ENCODE assay signal across 1 cellular context in genomic region chr16:30430428-30430970, GRCh38.
TF ChIP-seq lines count a peak whose summit lies in the region.

No MANE protein-coding gene starts in this region.

TF ChIP-seq in K562, 482 proteins besides CTCF, POLR2A, EP300 and RAD21 (continued from another document and continues in another):
- peak; percentile 6; the same call in 1 of the 2 replicates for TF ChIP-seq FOXP4 (CRISPR knock-in tag; IDR thresholded peaks at IDR 0.05; ENCODE audit: borderline replicate concordance)
- no peak for TF ChIP-seq ZC3H11A (IDR thresholded peaks at IDR 0.05; ENCODE audit: low read depth, low read length)
- TF ChIP-seq GTF2F1 (IDR thresholded peaks at IDR 0.05; ENCODE audit: low read depth, low read length) = no peak
- TF ChIP-seq FIP1L1 (IDR thresholded peaks at IDR 0.05; ENCODE audit: low read depth, low read length, poor library complexity, severe bottlenecking) = no peak
- TF ChIP-seq, protein P1, sequence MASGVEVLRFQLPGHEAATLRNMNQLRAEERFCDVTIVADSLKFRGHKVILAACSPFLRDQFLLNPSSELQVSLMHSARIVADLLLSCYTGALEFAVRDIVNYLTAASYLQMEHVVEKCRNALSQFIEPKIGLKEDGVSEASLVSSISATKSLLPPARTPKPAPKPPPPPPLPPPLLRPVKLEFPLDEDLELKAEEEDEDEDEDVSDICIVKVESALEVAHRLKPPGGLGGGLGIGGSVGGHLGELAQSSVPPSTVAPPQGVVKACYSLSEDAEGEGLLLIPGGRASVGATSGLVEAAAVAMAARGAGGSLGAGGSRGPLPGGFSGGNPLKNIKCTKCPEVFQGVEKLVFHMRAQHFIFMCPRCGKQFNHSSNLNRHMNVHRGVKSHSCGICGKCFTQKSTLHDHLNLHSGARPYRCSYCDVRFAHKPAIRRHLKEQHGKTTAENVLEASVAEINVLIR (CRISPR knock-in tag; IDR thresholded peaks at IDR 0.05) = no peak
- TF ChIP-seq ZNF140 (CRISPR knock-in tag; IDR thresholded peaks at IDR 0.05) = no peak
- TF ChIP-seq, protein P2, sequence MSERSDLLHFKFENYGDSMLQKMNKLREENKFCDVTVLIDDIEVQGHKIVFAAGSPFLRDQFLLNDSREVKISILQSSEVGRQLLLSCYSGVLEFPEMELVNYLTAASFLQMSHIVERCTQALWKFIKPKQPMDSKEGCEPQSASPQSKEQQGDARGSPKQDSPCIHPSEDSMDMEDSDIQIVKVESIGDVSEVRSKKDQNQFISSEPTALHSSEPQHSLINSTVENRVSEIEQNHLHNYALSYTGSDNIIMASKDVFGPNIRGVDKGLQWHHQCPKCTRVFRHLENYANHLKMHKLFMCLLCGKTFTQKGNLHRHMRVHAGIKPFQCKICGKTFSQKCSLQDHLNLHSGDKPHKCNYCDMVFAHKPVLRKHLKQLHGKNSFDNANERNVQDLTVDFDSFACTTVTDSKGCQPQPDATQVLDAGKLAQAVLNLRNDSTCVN (CRISPR knock-in tag; IDR thresholded peaks at IDR 0.05) = 0 out of 2 replicates have a peak, but pooled peaks have one; percentile 1
- 0 out of 2 replicates have a peak, but pooled peaks have one; percentile 15 for TF ChIP-seq LEF1 (IDR thresholded peaks at IDR 0.05)
- TF ChIP-seq, protein P3, sequence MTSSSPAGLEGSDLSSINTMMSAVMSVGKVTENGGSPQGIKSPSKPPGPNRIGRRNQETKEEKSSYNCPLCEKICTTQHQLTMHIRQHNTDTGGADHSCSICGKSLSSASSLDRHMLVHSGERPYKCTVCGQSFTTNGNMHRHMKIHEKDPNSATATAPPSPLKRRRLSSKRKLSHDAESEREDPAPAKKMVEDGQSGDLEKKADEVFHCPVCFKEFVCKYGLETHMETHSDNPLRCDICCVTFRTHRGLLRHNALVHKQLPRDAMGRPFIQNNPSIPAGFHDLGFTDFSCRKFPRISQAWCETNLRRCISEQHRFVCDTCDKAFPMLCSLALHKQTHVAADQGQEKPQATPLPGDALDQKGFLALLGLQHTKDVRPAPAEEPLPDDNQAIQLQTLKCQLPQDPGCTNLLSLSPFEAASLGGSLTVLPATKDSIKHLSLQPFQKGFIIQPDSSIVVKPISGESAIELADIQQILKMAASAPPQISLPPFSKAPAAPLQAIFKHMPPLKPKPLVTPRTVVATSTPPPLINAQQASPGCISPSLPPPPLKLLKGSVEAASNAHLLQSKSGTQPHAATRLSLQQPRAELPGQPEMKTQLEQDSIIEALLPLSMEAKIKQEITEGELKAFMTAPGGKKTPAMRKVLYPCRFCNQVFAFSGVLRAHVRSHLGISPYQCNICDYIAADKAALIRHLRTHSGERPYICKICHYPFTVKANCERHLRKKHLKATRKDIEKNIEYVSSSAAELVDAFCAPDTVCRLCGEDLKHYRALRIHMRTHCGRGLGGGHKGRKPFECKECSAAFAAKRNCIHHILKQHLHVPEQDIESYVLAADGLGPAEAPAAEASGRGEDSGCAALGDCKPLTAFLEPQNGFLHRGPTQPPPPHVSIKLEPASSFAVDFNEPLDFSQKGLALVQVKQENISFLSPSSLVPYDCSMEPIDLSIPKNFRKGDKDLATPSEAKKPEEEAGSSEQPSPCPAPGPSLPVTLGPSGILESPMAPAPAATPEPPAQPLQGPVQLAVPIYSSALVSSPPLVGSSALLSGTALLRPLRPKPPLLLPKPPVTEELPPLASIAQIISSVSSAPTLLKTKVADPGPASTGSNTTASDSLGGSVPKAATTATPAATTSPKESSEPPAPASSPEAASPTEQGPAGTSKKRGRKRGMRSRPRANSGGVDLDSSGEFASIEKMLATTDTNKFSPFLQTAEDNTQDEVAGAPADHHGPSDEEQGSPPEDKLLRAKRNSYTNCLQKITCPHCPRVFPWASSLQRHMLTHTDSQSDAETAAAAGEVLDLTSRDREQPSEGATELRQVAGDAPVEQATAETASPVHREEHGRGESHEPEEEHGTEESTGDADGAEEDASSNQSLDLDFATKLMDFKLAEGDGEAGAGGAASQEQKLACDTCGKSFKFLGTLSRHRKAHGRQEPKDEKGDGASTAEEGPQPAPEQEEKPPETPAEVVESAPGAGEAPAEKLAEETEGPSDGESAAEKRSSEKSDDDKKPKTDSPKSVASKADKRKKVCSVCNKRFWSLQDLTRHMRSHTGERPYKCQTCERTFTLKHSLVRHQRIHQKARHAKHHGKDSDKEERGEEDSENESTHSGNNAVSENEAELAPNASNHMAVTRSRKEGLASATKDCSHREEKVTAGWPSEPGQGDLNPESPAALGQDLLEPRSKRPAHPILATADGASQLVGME (CRISPR knock-in tag; IDR thresholded peaks at IDR 0.05) = no peak
- 0 out of 2 replicates have a peak, but pooled peaks have one; percentile 10 for TF ChIP-seq FOXP1 (CRISPR knock-in tag; IDR thresholded peaks at IDR 0.05)
- no peak for TF ChIP-seq ZNF133 (CRISPR knock-in tag; IDR thresholded peaks at IDR 0.05)
- TF ChIP-seq FOXK2 (conservative IDR thresholded peaks at IDR 0.05 in 1 of 2, IDR thresholded peaks at IDR 0.05 in 1 of 2; ENCODE audit: low read depth in 2 of 2) = no peak
- peak; percentile 7; the same call in 1 of the 2 replicates for TF ChIP-seq NBN (IDR thresholded peaks at IDR 0.05; ENCODE audit: low read depth)
- TF ChIP-seq EHMT2 (IDR thresholded peaks at IDR 0.05) = peak; percentile 53; the same call in 1 of the 2 replicates
- TF ChIP-seq C11orf30 (IDR thresholded peaks at IDR 0.05; ENCODE audit: low read depth) = no peak
- TF ChIP-seq ZNF280B (CRISPR knock-in tag; IDR thresholded peaks at IDR 0.05) = no peak
- TF ChIP-seq ATF2 (CRISPR knock-in tag; IDR thresholded peaks at IDR 0.05) = no peak
- TF ChIP-seq STAT5A (IDR thresholded peaks at IDR 0.05; ENCODE audit: borderline replicate concordance, low read length) = no peak
- TF ChIP-seq RNF2 (IDR thresholded peaks at IDR 0.05) = peak; percentile 67; the same call in 1 of the 2 replicates
- no peak for TF ChIP-seq ZBTB8A (IDR thresholded peaks at IDR 0.05; ENCODE audit: partially characterized antibody)
- TF ChIP-seq BRD9 (IDR thresholded peaks at IDR 0.05; ENCODE audit: low read depth, partially characterized antibody) = peak; percentile 66
- TF ChIP-seq FOS (IDR thresholded peaks at IDR 0.05; ENCODE audit: extremely low read depth, insufficient read length) = no peak
- 0 out of 2 replicates have a peak, but pooled peaks have one; percentile 5 for TF ChIP-seq KAT7 (CRISPR knock-in tag; IDR thresholded peaks at IDR 0.05; ENCODE audit: borderline replicate concordance)
- TF ChIP-seq THRA (IDR thresholded peaks at IDR 0.05) = no peak
- TF ChIP-seq, protein P4, sequence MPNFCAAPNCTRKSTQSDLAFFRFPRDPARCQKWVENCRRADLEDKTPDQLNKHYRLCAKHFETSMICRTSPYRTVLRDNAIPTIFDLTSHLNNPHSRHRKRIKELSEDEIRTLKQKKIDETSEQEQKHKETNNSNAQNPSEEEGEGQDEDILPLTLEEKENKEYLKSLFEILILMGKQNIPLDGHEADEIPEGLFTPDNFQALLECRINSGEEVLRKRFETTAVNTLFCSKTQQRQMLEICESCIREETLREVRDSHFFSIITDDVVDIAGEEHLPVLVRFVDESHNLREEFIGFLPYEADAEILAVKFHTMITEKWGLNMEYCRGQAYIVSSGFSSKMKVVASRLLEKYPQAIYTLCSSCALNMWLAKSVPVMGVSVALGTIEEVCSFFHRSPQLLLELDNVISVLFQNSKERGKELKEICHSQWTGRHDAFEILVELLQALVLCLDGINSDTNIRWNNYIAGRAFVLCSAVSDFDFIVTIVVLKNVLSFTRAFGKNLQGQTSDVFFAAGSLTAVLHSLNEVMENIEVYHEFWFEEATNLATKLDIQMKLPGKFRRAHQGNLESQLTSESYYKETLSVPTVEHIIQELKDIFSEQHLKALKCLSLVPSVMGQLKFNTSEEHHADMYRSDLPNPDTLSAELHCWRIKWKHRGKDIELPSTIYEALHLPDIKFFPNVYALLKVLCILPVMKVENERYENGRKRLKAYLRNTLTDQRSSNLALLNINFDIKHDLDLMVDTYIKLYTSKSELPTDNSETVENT (CRISPR knock-in tag; IDR thresholded peaks at IDR 0.05) = 0 out of 2 replicates have a peak, but pooled peaks have one; percentile 28
- TF ChIP-seq ZNF764 (CRISPR knock-in tag; IDR thresholded peaks at IDR 0.05; ENCODE audit: low read depth) = no peak
- TF ChIP-seq TAF9B (IDR thresholded peaks at IDR 0.05; ENCODE audit: partially characterized antibody) = no peak
- TF ChIP-seq TCF3 (CRISPR knock-in tag; IDR thresholded peaks at IDR 0.05) = no peak
- TF ChIP-seq PHF20 (IDR thresholded peaks at IDR 0.05; ENCODE audit: partially characterized antibody) = peak; percentile 74
- peak in 1 of 2 experiments; percentile 62; a peak in 1 of 4 replicates for TF ChIP-seq HDAC1 (IDR thresholded peaks at IDR 0.05)
- TF ChIP-seq BMI1 (IDR thresholded peaks at IDR 0.05; ENCODE audit: low read length) = no peak
- TF ChIP-seq, protein P5, sequence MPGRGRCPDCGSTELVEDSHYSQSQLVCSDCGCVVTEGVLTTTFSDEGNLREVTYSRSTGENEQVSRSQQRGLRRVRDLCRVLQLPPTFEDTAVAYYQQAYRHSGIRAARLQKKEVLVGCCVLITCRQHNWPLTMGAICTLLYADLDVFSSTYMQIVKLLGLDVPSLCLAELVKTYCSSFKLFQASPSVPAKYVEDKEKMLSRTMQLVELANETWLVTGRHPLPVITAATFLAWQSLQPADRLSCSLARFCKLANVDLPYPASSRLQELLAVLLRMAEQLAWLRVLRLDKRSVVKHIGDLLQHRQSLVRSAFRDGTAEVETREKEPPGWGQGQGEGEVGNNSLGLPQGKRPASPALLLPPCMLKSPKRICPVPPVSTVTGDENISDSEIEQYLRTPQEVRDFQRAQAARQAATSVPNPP (IDR thresholded peaks at IDR 0.05; ENCODE audit: borderline replicate concordance, insufficient read depth, insufficient read length) = no peak
- no peak for TF ChIP-seq ERF (CRISPR knock-in tag; IDR thresholded peaks at IDR 0.05)
- no peak for TF ChIP-seq RBM14 (IDR thresholded peaks at IDR 0.05; ENCODE audit: borderline replicate concordance, insufficient read depth, low read depth, low read length)
- TF ChIP-seq HDAC8 (tag; IDR thresholded peaks at IDR 0.05) = peak; percentile 80; the same call in 1 of the 2 replicates
- no peak for TF ChIP-seq ILF3 (IDR thresholded peaks at IDR 0.05; ENCODE audit: borderline replicate concordance)
- TF ChIP-seq SOX6 (IDR thresholded peaks at IDR 0.05) = no peak
- TF ChIP-seq HOXB6 (CRISPR knock-in tag; IDR thresholded peaks at IDR 0.05; ENCODE audit: borderline replicate concordance) = no peak
- TF ChIP-seq, protein P6, sequence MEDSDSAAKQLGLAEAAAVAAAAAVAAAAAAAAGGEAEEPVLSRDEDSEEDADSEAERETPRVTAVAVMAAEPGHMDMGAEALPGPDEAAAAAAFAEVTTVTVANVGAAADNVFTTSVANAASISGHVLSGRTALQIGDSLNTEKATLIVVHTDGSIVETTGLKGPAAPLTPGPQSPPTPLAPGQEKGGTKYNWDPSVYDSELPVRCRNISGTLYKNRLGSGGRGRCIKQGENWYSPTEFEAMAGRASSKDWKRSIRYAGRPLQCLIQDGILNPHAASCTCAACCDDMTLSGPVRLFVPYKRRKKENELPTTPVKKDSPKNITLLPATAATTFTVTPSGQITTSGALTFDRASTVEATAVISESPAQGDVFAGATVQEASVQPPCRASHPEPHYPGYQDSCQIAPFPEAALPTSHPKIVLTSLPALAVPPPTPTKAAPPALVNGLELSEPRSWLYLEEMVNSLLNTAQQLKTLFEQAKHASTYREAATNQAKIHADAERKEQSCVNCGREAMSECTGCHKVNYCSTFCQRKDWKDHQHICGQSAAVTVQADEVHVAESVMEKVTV (CRISPR knock-in tag; IDR thresholded peaks at IDR 0.05) = no peak
- no peak for TF ChIP-seq ZBTB1 (CRISPR knock-in tag; IDR thresholded peaks at IDR 0.05; ENCODE audit: borderline replicate concordance, low read depth)
